ENCODE assay signal across 14 cellular contexts in genomic region chr6:32173051-32173727, GRCh38. TPM values are rescaled to one million over a fixed set of nuclear protein-coding genes. Genes with fewer than 3 reads are reported as not detected.
A peak's percentile ranks its signal among the peaks of the same experiment; 100 is the strongest.
DNase-seq lines count a peak whose midpoint lies in the region; ATAC-seq and TF ChIP-seq lines count a peak whose summit lies in the region.
"Had no signal": no experiment of that assay in that cellular context is flagged by ENCODE, and none has a peak within 500 bp of the region (broad histone marks: within the 10 kb centered on the region; RNA-seq: fewer than 3 reads in every experiment).

No MANE protein-coding gene starts in this region.

- H3K27me3 Mint-ChIP-seq in CD8-positive, alpha-beta T cell (ENCODE audit: low read depth), result no peaks in the 10 kb centered on the region
- H3K27me3 Mint-ChIP-seq in nephron progenitor cell (ENCODE audit: low read depth, poor library complexity), result no peaks in the 10 kb centered on the region
- H3K27me3 Mint-ChIP-seq: naive B cell had no signal

- no peak for DNase-seq in CD8-positive, alpha-beta T cell
- DNase-seq in breast epithelium (ENCODE audit: low spot score in 2 of 2) (no peak), nephron progenitor cell (no peak), NCI-H1930 (lab: John Stamatoyannopoulos, UW) (no peak), activated gamma-delta T cell treated with Interleukin-2 at 50 U/mL for 16 hours (no peak), tibial nerve (ENCODE audit: low spot score in 2 of 2) (no peak)
- DNase-seq: activated CD8-positive, alpha-beta memory T cell treated with anti-CD3 and anti-CD28 coated beads, Interleukin-2, amount 50 U/mL, for 4 hours; KBM-7; naive B cell; NCI-H146; NCI-H69; substantia nigra had no signal

- H3K4me3 ChIP-seq in CD8-positive, alpha-beta T cell (ENCODE audit: low read depth, low read length), result no peak overlapping the region
- no peak overlapping the region for H3K4me3 ChIP-seq in HUES6 (ENCODE audit: low read depth, low read length)
- H3K4me3 ChIP-seq in breast epithelium, result no peak overlapping the region
- H3K4me3 ChIP-seq in tibial nerve, result no peak overlapping the region

- CTCF ChIA-PET in CD8-positive, alpha-beta T cell (lab: Charles Lee), result interaction anchor here (2.5 kb wide), 1 partner anchor 22 kb away, joined by 10 read pairs; no protein-coding TSS in a partner anchor

- peak overlapping the region; percentile 19 for H3K27ac Mint-ChIP-seq in CD8-positive, alpha-beta T cell
- peak overlapping the region; percentile 3 for H3K27ac Mint-ChIP-seq in nephron progenitor cell

- TF ChIP-seq CTCF in CD8-positive, alpha-beta T cell (IDR thresholded peaks at IDR 0.05), result no peak
- TF ChIP-seq CTCF in breast epithelium (IDR thresholded peaks at IDR 0.05) (no peak), nephron progenitor cell (IDR thresholded peaks at IDR 0.05) (no peak), tibial nerve (IDR thresholded peaks at IDR 0.05) (no peak)

- H3K4me1 ChIP-seq in CD8-positive, alpha-beta T cell (ENCODE audit: insufficient read depth, low read length), result peaks cover 38% of the 10 kb centered on the region
- H3K4me1 ChIP-seq in HUES6 (ENCODE audit: control insufficient read depth, insufficient read depth, low read length), result peaks cover 29% of the 10 kb centered on the region; the same call in 1 of the 2 replicates
- peaks cover 0 to 24% of the 10 kb centered on the region in 2 donors for H3K4me1 ChIP-seq in breast epithelium
- peaks cover 0 to 70% (median 28%) of the 10 kb centered on the region in 4 donors for H3K4me1 ChIP-seq in tibial nerve

- H3K27me3 ChIP-seq in CD8-positive, alpha-beta T cell (ENCODE audit: insufficient read depth, low read length), result no peaks in the 10 kb centered on the region
- H3K27me3 ChIP-seq in HUES6 (ENCODE audit: control insufficient read depth, insufficient read depth, low read length), result no peaks in the 10 kb centered on the region
- no peaks in the 10 kb centered on the region for H3K27me3 ChIP-seq in breast epithelium
- H3K27me3 ChIP-seq in tibial nerve, result no peaks in the 10 kb centered on the region

- peaks cover 7% of the 10 kb centered on the region for H3K36me3 ChIP-seq in CD8-positive, alpha-beta T cell (ENCODE audit: insufficient read depth, low read length)
- H3K36me3 ChIP-seq in HUES6 (ENCODE audit: control insufficient read depth, insufficient read depth, low read length), result peaks cover 36% of the 10 kb centered on the region
- H3K36me3 ChIP-seq in breast epithelium, result no peaks in the 10 kb centered on the region
- H3K36me3 ChIP-seq in tibial nerve, result peaks cover 0 to 34% (median 0%) of the 10 kb centered on the region in 3 donors

- H3K9me3 Mint-ChIP-seq in CD8-positive, alpha-beta T cell, result no peaks in the 10 kb centered on the region
- no peaks in the 10 kb centered on the region for H3K9me3 Mint-ChIP-seq in nephron progenitor cell

- TF ChIP-seq EP300 in tibial nerve (IDR thresholded peaks at IDR 0.05), result no peak

- intact Hi-C loops in CD8-positive, alpha-beta T cell (cut with DNase I, micrococcal nuclease), result loop anchor here in 1 of 2 experiments (10.0 kb wide), 1 partner anchor 1102 kb away; the partner anchor contains the start of genes B3GALT4, RPS18 and VPS52
- intact Hi-C loops in breast epithelium (cut with DNase I; ENCODE audit: low total_unique reads), result no loop called here

- H3K27ac ChIP-seq in CD8-positive, alpha-beta T cell (ENCODE audit: low read depth, low read length), result no peak overlapping the region
- H3K27ac ChIP-seq in HUES6 (ENCODE audit: low read depth, low read length) (no peak overlapping the region), breast epithelium (peak overlapping the region; percentile 46 to 53), tibial nerve (peak overlapping the region in 2 of 4 donors; percentile 34 to 36)

- peaks cover 34% of the 10 kb centered on the region for H3K36me3 Mint-ChIP-seq in CD8-positive, alpha-beta T cell
- peaks cover 34% of the 10 kb centered on the region for H3K36me3 Mint-ChIP-seq in nephron progenitor cell (ENCODE audit: low read depth)

- POLR2A ChIA-PET in CD8-positive, alpha-beta T cell (lab: Charles Lee), result no interaction called here

- peak overlapping the region; percentile 40 for H3K9ac ChIP-seq in HUES6 (ENCODE audit: low read length)

- WGBS in tibial nerve, 2 donors, result 53 to 70% methylated on average over 4 of the region's 4 CpGs

- TF ChIP-seq POLR2A in breast epithelium (IDR thresholded peaks at IDR 0.05), result no peak
- TF ChIP-seq POLR2A in tibial nerve (IDR thresholded peaks at IDR 0.05), result no peak

- H3K4me3 Mint-ChIP-seq in CD8-positive, alpha-beta T cell, result no peak overlapping the region
- H3K4me3 Mint-ChIP-seq in nephron progenitor cell, result no peak overlapping the region

- H3K9me3 ChIP-seq in CD8-positive, alpha-beta T cell (ENCODE audit: low read length), result no peaks in the 10 kb centered on the region
- H3K9me3 ChIP-seq in HUES6 (ENCODE audit: control insufficient read depth, insufficient read depth, low read depth, low read length) (no peaks in the 10 kb centered on the region), breast epithelium (no peaks in the 10 kb centered on the region), tibial nerve (no peaks in the 10 kb centered on the region)

- peaks cover 63% of the 10 kb centered on the region for H3K4me1 Mint-ChIP-seq in CD8-positive, alpha-beta T cell (ENCODE audit: low read depth)
- H3K4me1 Mint-ChIP-seq in nephron progenitor cell, result peaks cover 49% of the 10 kb centered on the region

- no peak for ATAC-seq in CD8-positive, alpha-beta T cell
- ATAC-seq in HG03565 (IDR thresholded peaks at IDR 0.05; ENCODE audit: unreplicated experiment), result no peak

RNA-seq across cellular contexts. Expression of gene AGPAT1, which starts 2.7 kb away (rescaled TPM):
- 10 to 100 TPM; 12.4 to 13.7 TPM for total RNA-seq in CD8-positive, alpha-beta T cell
- 10 to 100 TPM; 25.8 to 33.8 (median 30.6) TPM for total RNA-seq in breast epithelium
- total RNA-seq in tibial nerve, result 10 to 100 TPM; 45.3 to 52.2 (median 48.1) TPM

RNA-seq across cellular contexts. Expression of gene RNF5, which starts 5.0 kb away (rescaled TPM):
- 10 to 100 TPM in 1 of 2 experiments, 1 to 10 TPM in 1; 10.0 to 11.5 TPM for total RNA-seq in CD8-positive, alpha-beta T cell
- total RNA-seq in breast epithelium (10 to 100 TPM; 56.3 to 78.0 (median 70.5) TPM), tibial nerve (100 to 1,000 TPM in 2 of 4 donors, 10 to 100 TPM in 2; 74.5 to 117 (median 107) TPM)

RNA-seq across cellular contexts. Expression of gene EGFL8, which starts 8.8 kb away (rescaled TPM):
- total RNA-seq in CD8-positive, alpha-beta T cell, result 10 to 100 TPM; 17.4 to 18.1 TPM
- 10 to 100 TPM; 10.2 to 19.6 (median 11.8) TPM for total RNA-seq in breast epithelium
- 100 to 1,000 TPM; 108 to 388 (median 270) TPM for total RNA-seq in tibial nerve

RNA-seq across cellular contexts. Expression of gene AGER, which starts 10.9 kb away (rescaled TPM):
- total RNA-seq in CD8-positive, alpha-beta T cell, result 10 to 100 TPM; 11.9 to 12.5 TPM
- total RNA-seq in breast epithelium (1 to 10 TPM; 1.3 to 2.6 (median 1.8) TPM), tibial nerve (10 to 100 TPM in 1 of 4 donors, 1 to 10 TPM in 3; 4.0 to 12.7 (median 5.8) TPM)

RNA-seq across cellular contexts. Expression of gene PBX2, which starts 16.8 kb away (rescaled TPM):
- 10 to 100 TPM; 53.3 to 54.4 TPM for total RNA-seq in CD8-positive, alpha-beta T cell
- 10 to 100 TPM; 32.3 to 61.6 (median 48.5) TPM for total RNA-seq in breast epithelium
- 10 to 100 TPM; 55.0 to 75.0 (median 61.9) TPM for total RNA-seq in tibial nerve

Comparison
In these comparisons a context has a peak if more than half of its experiments do, and no peak if none do; other contexts are left out.
1. H3K27ac ChIP-seq: peak in breast epithelium (2 of 2); none in CD8-positive, alpha-beta T cell (single experiment) and HUES6 (single experiment).
2. RNA of gene RNF5, which starts 5.0 kb away (total RNA-seq): 74.5 to 117 TPM in tibial nerve and 56.3 to 78.0 TPM in breast epithelium; 10.0 to 11.5 TPM in CD8-positive, alpha-beta T cell; every median in the first group is over 4 times any median in the second.
3. RNA of gene EGFL8, which starts 8.8 kb away (total RNA-seq): 108 to 388 TPM in tibial nerve; 17.4 to 18.1 TPM in CD8-positive, alpha-beta T cell and 10.2 to 19.6 TPM in breast epithelium; every median in the first group is over 4 times any median in the second.